ENCODE assay signal across 23 cellular contexts in genomic region chr16:27736431-27736830, GRCh38.
"Had no signal": no experiment of that assay in that cellular context is flagged by ENCODE, and none has a peak within 500 bp of the region (broad histone marks: within the 10 kb centered on the region; RNA-seq: fewer than 3 reads in every experiment).

No MANE protein-coding gene starts in this region.

- ATAC-seq: esophagus mucosa; gastrocnemius medialis; left ventricle myocardium superior; lower lobe of right lung; natural killer cell; pancreas; right lobe of liver; stimulated activated naive CD8-positive, alpha-beta T cell treated with anti-CD3 and anti-CD28 coated beads, Interleukin-15, amount 100 ng/mL, for 72 hours had no signal

- H3K9me3 Mint-ChIP-seq: natural killer cell; stimulated activated naive CD8-positive, alpha-beta T cell treated with anti-CD3 and anti-CD28 coated beads, Interleukin-15, amount 100 ng/mL, for 72 hours had no signal

- H3K27ac Mint-ChIP-seq: natural killer cell; progenitor cell of endocrine pancreas; stimulated activated naive CD8-positive, alpha-beta T cell treated with anti-CD3 and anti-CD28 coated beads, Interleukin-15, amount 100 ng/mL, for 72 hours had no signal

- H3K27me3 ChIP-seq: gastrocnemius medialis, neutrophil, pancreas, right lobe of liver, suprapubic skin, transverse colon had no signal

- H3K4me3 Mint-ChIP-seq: natural killer cell; stimulated activated naive CD8-positive, alpha-beta T cell treated with anti-CD3 and anti-CD28 coated beads, Interleukin-15, amount 100 ng/mL, for 72 hours had no signal

- H3K4me3 ChIP-seq: gastrocnemius medialis, lower lobe of right lung, pancreas, right lobe of liver, suprapubic skin, transverse colon had no signal

- H3K4me1 ChIP-seq: gastrocnemius medialis, lower lobe of right lung, pancreas, right lobe of liver, transverse colon had no signal

- DNase-seq: cortex of kidney; foreskin fibroblast; gastrocnemius medialis; head of caudate nucleus; left ventricle myocardium superior; lower lobe of right lung; natural killer cell; pancreas; right lobe of liver; small intestine; stimulated activated CD4-positive, alpha-beta T cell treated with anti-CD3 and anti-CD28 coated beads, Interleukin-12 subunit alpha, Interleukin-12 subunit beta, amount 100 ng/mL, for 4 hours; stimulated activated CD4-positive, alpha-beta T cell treated with anti-CD3 and anti-CD28 coated beads, Interleukin-1b, Interleukin-23, amount 100 ng/mL, for 48 hours; stimulated activated CD4-positive, alpha-beta T cell treated with anti-CD3 and anti-CD28 coated beads, Interleukin-4, amount 100 ng/mL, for 1 hour; stimulated activated CD8-positive, alpha-beta memory T cell treated with anti-CD3 and anti-CD28 coated beads, Interleukin-4, amount 100 ng/mL, for 48 hours; stimulated activated naive CD4-positive, alpha-beta T cell; stimulated activated naive CD8-positive, alpha-beta T cell treated with anti-CD3 and anti-CD28 coated beads, Interleukin-15, amount 100 ng/mL, for 72 hours; transverse colon had no signal

- H3K4me1 Mint-ChIP-seq: natural killer cell; stimulated activated naive CD8-positive, alpha-beta T cell treated with anti-CD3 and anti-CD28 coated beads, Interleukin-15, amount 100 ng/mL, for 72 hours had no signal

- H3K36me3 ChIP-seq: gastrocnemius medialis, pancreas, right lobe of liver, transverse colon had no signal

- H3K9me3 ChIP-seq: gastrocnemius medialis, lower lobe of right lung, neutrophil, pancreas, right lobe of liver, suprapubic skin, transverse colon had no signal

- H3K27ac ChIP-seq: epithelial cell of prostate, gastrocnemius medialis, lower lobe of right lung, neutrophil, pancreas, right lobe of liver, transverse colon had no signal

- H3K27me3 Mint-ChIP-seq: progenitor cell of endocrine pancreas; stimulated activated naive CD8-positive, alpha-beta T cell treated with anti-CD3 and anti-CD28 coated beads, Interleukin-15, amount 100 ng/mL, for 72 hours had no signal

- FAIRE-seq: keratinocyte, pancreas, small intestine had no signal
